ENCODE assay signal across 16 cellular contexts in genomic region chr1:55128418-55128817, GRCh38.
A peak's percentile ranks its signal among the peaks of the same experiment; 100 is the strongest.
DNase-seq lines count a peak whose midpoint lies in the region; ATAC-seq and TF ChIP-seq lines count a peak whose summit lies in the region.
"Had no signal": no experiment of that assay in that cellular context is flagged by ENCODE, and none has a peak within 500 bp of the region (broad histone marks: within the 10 kb centered on the region; RNA-seq: fewer than 3 reads in every experiment).

No MANE protein-coding gene starts in this region.

- DNase-seq in AG04450 (ENCODE audit: low read depth, low spot score) (no peak), mesenchymal stem cell (no peak), epidermal melanocyte (ENCODE audit: insufficient read length, low spot score) (no peak), NOMO-1 treated with dmso at 0.1 percent for 144 hours (lab: John Stamatoyannopoulos, UW; ENCODE audit: unreplicated experiment) (no peak)
- DNase-seq in stimulated activated naive CD4-positive, alpha-beta T cell (lab: John Stamatoyannopoulos, UW), result no peak
- DNase-seq: adrenal gland, GDM1, H9, NCI-H1048, NCI-H446 treated with DMSO at 0.1 percent for 48 hours, stomach had no signal

- H3K4me3 ChIP-seq in AG04450 (ENCODE audit: low read depth, low read length) (no peak overlapping the region), mesenchymal stem cell (ENCODE audit: insufficient read depth in 1 of 2, low read depth in 1 of 2, low read length in 2 of 2) (no peak overlapping the region)
- H3K4me3 ChIP-seq: adrenal gland, stomach had no signal

- peak overlapping the region; percentile 83 for H3K27ac Mint-ChIP-seq in activated T-helper 17 cell treated with anti-CD3 and anti-CD28 coated beads, Interleukin-2, amount 50 U/mL, for 72 hours
- H3K27ac Mint-ChIP-seq: dendritic cell treated with granulocyte-macrophage colony-stimulating factor and Interleukin-4, amounts not matched to agents 40 ng/mL and 50 ng/mL, for 4 days; H9 had no signal

- H4K8ac ChIP-seq in mesenchymal stem cell (ENCODE audit: low read length), result no peak overlapping the region

- H2BK5ac ChIP-seq in mesenchymal stem cell (ENCODE audit: low read depth, low read length, poor library complexity, severe bottlenecking), result no peak overlapping the region

- no peak overlapping the region for H2BK120ac ChIP-seq in mesenchymal stem cell (ENCODE audit: low read depth, low read length)

- H2AK5ac ChIP-seq in mesenchymal stem cell (ENCODE audit: low read length, severe bottlenecking), result no peak overlapping the region

- H3K27me3 Mint-ChIP-seq in activated T-helper 17 cell treated with anti-CD3 and anti-CD28 coated beads, Interleukin-2, amount 50 U/mL, for 72 hours, result no peaks in the 10 kb centered on the region
- H3K27me3 Mint-ChIP-seq: dendritic cell treated with granulocyte-macrophage colony-stimulating factor and Interleukin-4, amounts not matched to agents 40 ng/mL and 50 ng/mL, for 4 days had no signal

- 87% methylated on average over 2 of the region's 4 CpGs for WGBS in mesenchymal stem cell

- no peak overlapping the region for H2BK15ac ChIP-seq in mesenchymal stem cell (ENCODE audit: low read depth, poor library complexity, severe bottlenecking)

- POLR2A ChIA-PET in AG04450 (lab: Yijun Ruan, JAX), result no interaction called here

- H3K27me3 ChIP-seq in AG04450 (ENCODE audit: control insufficient read depth, insufficient read depth, low read length) (no peaks in the 10 kb centered on the region), mesenchymal stem cell (ENCODE audit: control insufficient read depth in 1 of 2, insufficient read depth in 1 of 2, low read length in 2 of 2) (no peaks in the 10 kb centered on the region)
- H3K27me3 ChIP-seq: adrenal gland, stomach had no signal

- no peak overlapping the region for H4K91ac ChIP-seq in mesenchymal stem cell (ENCODE audit: low read length)

- H3K23ac ChIP-seq in mesenchymal stem cell (ENCODE audit: low read length in 2 of 2), result no peak overlapping the region

- peak overlapping the region; percentile 23 to 34 for H3K18ac ChIP-seq in mesenchymal stem cell (ENCODE audit: low read depth in 1 of 2, low read length in 2 of 2)

- no peak overlapping the region for H2AFZ ChIP-seq in mesenchymal stem cell (ENCODE audit: low read depth, low read length)

- H2BK12ac ChIP-seq in mesenchymal stem cell (ENCODE audit: low read length in 2 of 2), result no peak overlapping the region

- H3K9me3 ChIP-seq in AG04450 (ENCODE audit: control insufficient read depth, insufficient read depth, low read length) (no peaks in the 10 kb centered on the region; the same call in 1 of the 2 replicates), mesenchymal stem cell (ENCODE audit: control insufficient read depth, low read length) (no peaks in the 10 kb centered on the region)
- H3K9me3 ChIP-seq: adrenal gland, stomach had no signal

- H3K4me2 ChIP-seq in mesenchymal stem cell (ENCODE audit: low read length, poor library complexity, severe bottlenecking), result no peak overlapping the region

- no peak overlapping the region for H3K14ac ChIP-seq in mesenchymal stem cell (ENCODE audit: low read length in 2 of 2)

- H3K9me3 Mint-ChIP-seq in activated T-helper 17 cell treated with anti-CD3 and anti-CD28 coated beads, Interleukin-2, amount 50 U/mL, for 72 hours, result no peaks in the 10 kb centered on the region
- H3K9me3 Mint-ChIP-seq: dendritic cell treated with granulocyte-macrophage colony-stimulating factor and Interleukin-4, amounts not matched to agents 40 ng/mL and 50 ng/mL, for 4 days; H9 had no signal

- peak overlapping the region; percentile 21 for H3K27ac ChIP-seq in AG04450 (ENCODE audit: low read depth, low read length)
- peak overlapping the region; percentile 50 for H3K27ac ChIP-seq in mesenchymal stem cell (ENCODE audit: low read length, poor library complexity, severe bottlenecking)
- H3K27ac ChIP-seq: adrenal gland, C4-2B, stomach had no signal

- H3K4me3 Mint-ChIP-seq in activated T-helper 17 cell treated with anti-CD3 and anti-CD28 coated beads, Interleukin-2, amount 50 U/mL, for 72 hours, result peak overlapping the region; percentile 44
- H3K4me3 Mint-ChIP-seq: dendritic cell treated with granulocyte-macrophage colony-stimulating factor and Interleukin-4, amounts not matched to agents 40 ng/mL and 50 ng/mL, for 4 days; H9 had no signal

- H3K4ac ChIP-seq in mesenchymal stem cell (ENCODE audit: low read depth in 1 of 2, low read length in 2 of 2), result peak overlapping the region in 1 of 2 experiments; percentile 17

- H3K36me3 Mint-ChIP-seq in activated T-helper 17 cell treated with anti-CD3 and anti-CD28 coated beads, Interleukin-2, amount 50 U/mL, for 72 hours (ENCODE audit: low read depth), result peaks cover 36% of the 10 kb centered on the region

- H3K4me1 Mint-ChIP-seq in activated T-helper 17 cell treated with anti-CD3 and anti-CD28 coated beads, Interleukin-2, amount 50 U/mL, for 72 hours, result peaks cover 26% of the 10 kb centered on the region
- H3K4me1 Mint-ChIP-seq: H9 had no signal

- no peak overlapping the region for H3K9ac ChIP-seq in mesenchymal stem cell (ENCODE audit: low read length)

- CTCF ChIA-PET in AG04450 (lab: Charles Lee), result interaction anchor here (3.5 kb wide), 1 partner anchor 149 kb away, joined by 9 read pairs; no protein-coding TSS in a partner anchor

- peaks cover 6% of the 10 kb centered on the region for H3K4me1 ChIP-seq in mesenchymal stem cell (ENCODE audit: control insufficient read depth, insufficient read depth, low read depth, low read length)

- no peak for TF ChIP-seq CTCF in AG04450 (IDR thresholded peaks at IDR 0.05; ENCODE audit: low read depth, low read length)

- H3K79me1 ChIP-seq in mesenchymal stem cell (replicated peaks; ENCODE audit: low read length, poor library complexity, severe bottlenecking), result peaks cover 18% of the 10 kb centered on the region

- peak; percentile 6 for ATAC-seq in GM18867 (IDR thresholded peaks at IDR 0.05; ENCODE audit: unreplicated experiment)
- no peak for ATAC-seq in activated T-helper 17 cell treated with anti-CD3 and anti-CD28 coated beads, Interleukin-2, amount 50 U/mL, for 72 hours (replicated peaks)
- no peak for ATAC-seq in HG02852 (IDR thresholded peaks at IDR 0.05; ENCODE audit: unreplicated experiment)

- H3K36me3 ChIP-seq in mesenchymal stem cell (ENCODE audit: control insufficient read depth in 1 of 2, insufficient read depth in 2 of 2, low read depth in 1 of 2, low read length in 2 of 2), result peaks cover 13 to 94% of the 10 kb centered on the region in 2 experiments
